ENCODE assay signal across 17 cellular contexts in the genomic region with DNA sequence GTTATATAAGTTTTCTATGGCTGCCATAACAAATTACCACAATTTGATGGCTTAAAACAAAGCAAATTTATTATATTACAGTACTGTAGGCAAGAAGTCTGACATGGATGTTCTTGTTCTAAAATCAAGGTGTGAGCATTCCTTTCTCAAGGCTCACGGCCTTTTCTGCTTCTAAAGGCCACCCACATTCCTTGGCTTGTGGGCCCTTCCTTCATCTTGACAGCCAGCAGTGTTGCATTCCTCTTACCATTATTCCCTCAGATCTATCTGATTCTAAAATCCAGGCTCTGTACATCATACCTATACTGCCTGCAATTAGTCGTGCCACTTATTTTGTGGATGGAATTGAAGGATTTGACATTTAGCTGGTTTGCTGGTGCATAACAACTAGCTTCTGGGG.
"Had no signal": no experiment of that assay in that cellular context is flagged by ENCODE, and none has a peak within 500 bp of the region (broad histone marks: within the 10 kb centered on the region; RNA-seq: fewer than 3 reads in every experiment).

No MANE protein-coding gene starts in this region.

- H3K27ac ChIP-seq: HL-60, PC-9 had no signal

- DNase-seq: Karpas-422, KG1, MG63, NCI-H1105, NCI-H1436 treated with DMSO at 0.1 percent for 48 hours, NCI-H187 treated with DMSO at 0.1 percent for 48 hours, NCI-H2029 treated with DMSO at 0.1 percent for 48 hours, NCI-H226, NCI-H510A, NCI-H774, PC-9, Peyer's patch, SHP77 treated with DMSO at 0.1 percent for 48 hours had no signal

- H3K27me3 ChIP-seq: MG63, Peyer's patch, SJCRH30 had no signal

- H2AFZ ChIP-seq: PC-9 had no signal

- H3K4me3 ChIP-seq: MG63, PC-9, Peyer's patch, SJCRH30 had no signal

- H3K4me1 ChIP-seq: Peyer's patch had no signal

- FAIRE-seq: HTR-8/SVneo had no signal

- H3K36me3 ChIP-seq: MG63, Peyer's patch, SJCRH30 had no signal

- H3K4me2 ChIP-seq: PC-9 had no signal

- ATAC-seq: Right ventricle myocardium inferior had no signal

- H3K9me3 ChIP-seq: MG63, Peyer's patch had no signal
